ENCODE assay signal across 24 cellular contexts in the genomic region with DNA sequence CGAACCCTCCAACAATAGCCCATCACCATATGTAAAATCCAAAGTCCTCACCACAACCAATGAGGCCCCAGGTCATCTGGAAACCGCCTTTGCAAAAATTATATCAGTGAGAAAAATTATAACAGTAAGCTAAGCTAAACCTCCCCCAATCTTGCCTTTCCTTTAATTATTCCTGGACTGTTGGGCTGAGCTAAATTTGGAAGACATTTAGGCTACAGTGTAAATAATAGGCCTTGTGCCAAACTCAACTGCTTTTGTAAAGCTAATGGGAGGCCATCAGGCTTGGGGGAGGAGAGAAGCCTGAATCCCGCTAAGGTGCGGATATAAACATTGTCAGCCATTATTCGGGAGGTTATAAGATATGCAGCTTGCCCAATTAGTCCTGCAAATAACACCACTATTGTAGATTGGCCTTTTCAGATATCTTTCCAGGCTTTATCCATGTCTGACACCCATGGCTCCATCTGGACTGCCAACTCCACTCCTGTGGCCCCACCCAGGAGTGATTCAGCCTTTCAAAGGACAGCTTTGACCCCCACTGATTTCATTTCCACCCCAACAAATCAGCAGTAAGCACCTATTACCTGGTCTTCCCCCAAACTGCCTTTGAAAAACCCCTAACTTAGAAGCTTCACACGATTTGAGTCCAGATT. TPM values are rescaled to one million over a fixed set of nuclear protein-coding genes. Genes with fewer than 3 reads are reported as not detected.
DNase-seq lines count a peak whose midpoint lies in the region; ATAC-seq and TF ChIP-seq lines count a peak whose summit lies in the region.
"Had no signal": no experiment of that assay in that cellular context is flagged by ENCODE, and none has a peak within 500 bp of the region (broad histone marks: within the 10 kb centered on the region; RNA-seq: fewer than 3 reads in every experiment).

No MANE protein-coding gene starts in this region.

- H3K9me3 Mint-ChIP-seq in endothelial cell (ENCODE audit: unreplicated experiment) (no peaks in the 10 kb centered on the region), progenitor cell of endocrine pancreas (ENCODE audit: low read depth) (no peaks in the 10 kb centered on the region)
- H3K9me3 Mint-ChIP-seq: activated naive CD4-positive, alpha-beta T cell treated with anti-CD3 and anti-CD28 coated beads for 36 hours; activated T-cell treated with anti-CD3 and anti-CD28 coated beads, Interleukin-2, amount 50 U/mL, for 24 hours; CD4-positive, alpha-beta memory T cell had no signal

- H3K27me3 Mint-ChIP-seq in endothelial cell (ENCODE audit: unreplicated experiment) (peaks cover 7% of the 10 kb centered on the region), progenitor cell of endocrine pancreas (peaks cover 18% of the 10 kb centered on the region)
- H3K27me3 Mint-ChIP-seq: activated T-cell treated with anti-CD3 and anti-CD28 coated beads, Interleukin-2, amount 50 U/mL, for 24 hours had no signal

- TF ChIP-seq CTCF in endothelial cell (IDR thresholded peaks at IDR 0.05; ENCODE audit: unreplicated experiment): no peak
- TF ChIP-seq CTCF in progenitor cell of endocrine pancreas (IDR thresholded peaks at IDR 0.05; ENCODE audit: unreplicated experiment): no peak

- ATAC-seq in GM21528 (IDR thresholded peaks at IDR 0.05; ENCODE audit: low FRiP score, unreplicated experiment): no peak
- ATAC-seq: activated CD4-positive, CD25-positive, alpha-beta regulatory T cell treated with anti-CD3 and anti-CD28 coated beads, Interleukin-2, amount 50 U/mL, for 24 hours; activated CD8-positive, alpha-beta T cell treated with anti-CD3 and anti-CD28 coated beads, Interleukin-2, amount 10 ng/mL, durations not matched to agents 7 days and 5 days; stimulated activated naive CD8-positive, alpha-beta T cell treated with anti-CD3 and anti-CD28 coated beads, Interleukin-15, Interleukin-2, amounts not matched to agents 100 U/mL and 50 U/mL, for 24 hours had no signal

- peaks cover 4% of the 10 kb centered on the region for H3K36me3 Mint-ChIP-seq in endothelial cell (ENCODE audit: low read depth, unreplicated experiment)
- H3K36me3 Mint-ChIP-seq in progenitor cell of endocrine pancreas (ENCODE audit: insufficient read depth): no peaks in the 10 kb centered on the region
- H3K36me3 Mint-ChIP-seq: CD4-positive, alpha-beta memory T cell had no signal

- DNase-seq in DMS153 (lab: John Stamatoyannopoulos, UW) (peak; percentile 47), NCI-H1105 (lab: John Stamatoyannopoulos, UW) (peak; percentile 83), NCI-H446 (lab: John Stamatoyannopoulos, UW) (peak; percentile 31 to 62), endothelial cell (ENCODE audit: low spot score) (no peak), EL (no peak), progenitor cell of endocrine pancreas (ENCODE audit: low spot score, unreplicated experiment) (no peak), AG08395 (ENCODE audit: low spot score) (no peak)
- DNase-seq: activated CD8-positive, alpha-beta T cell treated with anti-CD3 and anti-CD28 coated beads, Interleukin-2, amount 10 ng/mL, durations not matched to agents 7 days and 5 days; activated naive CD4-positive, alpha-beta T cell treated with anti-CD3 and anti-CD28 coated beads for 36 hours; activated T-cell treated with anti-CD3 and anti-CD28 coated beads, Interleukin-2, amount 50 U/mL, for 24 hours; aorta; CD4-positive, alpha-beta memory T cell; central memory CD4-positive, alpha-beta T cell; DND-41; erythroblast; foreskin melanocyte; hippocampal formation; NCI-H187; occipital lobe; stimulated activated CD4-positive, alpha-beta T cell treated with anti-CD3 and anti-CD28 coated beads, Interleukin-2, amount 100 ng/mL, for 48 hours; stimulated activated naive CD8-positive, alpha-beta T cell treated with anti-CD3 and anti-CD28 coated beads, Interleukin-15, Interleukin-2, amounts not matched to agents 100 U/mL and 50 U/mL, for 24 hours; thyroid gland had no signal

- peaks cover 5% of the 10 kb centered on the region for H3K4me1 Mint-ChIP-seq in endothelial cell (ENCODE audit: unreplicated experiment)
- H3K4me1 Mint-ChIP-seq in progenitor cell of endocrine pancreas (ENCODE audit: low read depth): peaks cover 4% of the 10 kb centered on the region

- H3K27ac Mint-ChIP-seq in endothelial cell (ENCODE audit: unreplicated experiment): no peak overlapping the region
- H3K27ac Mint-ChIP-seq in progenitor cell of endocrine pancreas: no peak overlapping the region
- H3K27ac Mint-ChIP-seq: activated CD8-positive, alpha-beta T cell treated with anti-CD3 and anti-CD28 coated beads, Interleukin-2, amount 10 ng/mL, durations not matched to agents 7 days and 5 days; activated naive CD4-positive, alpha-beta T cell treated with anti-CD3 and anti-CD28 coated beads for 36 hours; activated T-cell treated with anti-CD3 and anti-CD28 coated beads, Interleukin-2, amount 50 U/mL, for 24 hours had no signal

- peak overlapping the region; percentile 70 for H3K4me3 Mint-ChIP-seq in endothelial cell (ENCODE audit: unreplicated experiment)
- H3K4me3 Mint-ChIP-seq in progenitor cell of endocrine pancreas (ENCODE audit: low read depth): no peak overlapping the region
- H3K4me3 Mint-ChIP-seq: activated CD8-positive, alpha-beta T cell treated with anti-CD3 and anti-CD28 coated beads, Interleukin-2, amount 10 ng/mL, durations not matched to agents 7 days and 5 days; activated naive CD4-positive, alpha-beta T cell treated with anti-CD3 and anti-CD28 coated beads for 36 hours; activated T-cell treated with anti-CD3 and anti-CD28 coated beads, Interleukin-2, amount 50 U/mL, for 24 hours; CD4-positive, alpha-beta memory T cell had no signal

RNA-seq across cellular contexts. Expression of a gene that starts 53.0 kb away (rescaled TPM):
- total RNA-seq in endothelial cell (ENCODE audit: unreplicated experiment) (0.44 TPM), progenitor cell of endocrine pancreas (0.38 and 0.58 TPM in 2 replicates)
- total RNA-seq: activated CD8-positive, alpha-beta T cell treated with anti-CD3 and anti-CD28 coated beads, Interleukin-2, amount 10 ng/mL, durations not matched to agents 7 days and 5 days; CD4-positive, alpha-beta memory T cell had no signal

Comparison
In these comparisons a context has a peak if more than half of its experiments do, and no peak if none do; other contexts are left out.
1. DNase-seq: peak in DMS153 (single experiment), NCI-H1105 (single experiment) and NCI-H446 (2 of 2); none in endothelial cell (single experiment), EL (single experiment), progenitor cell of endocrine pancreas (single experiment) and AG08395 (single experiment).